23 cellular contexts compared by ENCODE assay signal in the genomic region with DNA sequence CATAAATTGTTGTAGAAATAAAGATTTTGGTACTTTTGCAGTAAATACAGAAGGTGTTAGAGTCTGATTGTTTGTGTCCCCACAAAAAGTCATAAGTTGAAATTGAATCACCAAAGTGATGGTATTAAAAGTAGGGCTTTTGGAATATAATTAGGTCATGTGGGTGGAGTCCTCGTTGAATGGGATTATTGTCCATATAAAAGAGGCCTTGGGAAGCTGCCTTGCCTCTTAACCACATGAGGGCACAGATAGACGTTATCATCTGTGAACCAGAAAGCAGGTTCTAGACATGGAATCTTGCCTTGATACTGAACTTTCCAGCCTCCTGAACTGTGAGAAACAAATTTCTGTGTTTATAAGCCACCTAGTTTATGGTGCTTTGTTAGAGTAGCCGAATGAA.
"Had no signal": no experiment of that assay in that cellular context is flagged by ENCODE, and none has a peak within 500 bp of the region (broad histone marks: within the 10 kb centered on the region; RNA-seq: fewer than 3 reads in every experiment).

No MANE protein-coding gene starts in this region.

- DNase-seq: activated CD4-positive, alpha-beta T cell treated with anti-CD3 and anti-CD28 coated beads for 48 hours; activated CD4-positive, alpha-beta T cell treated with anti-CD3 and anti-CD28 coated beads, Interleukin-2, amount 50 U/mL, for 4 hours; activated CD4-positive, CD25-positive, alpha-beta regulatory T cell treated with anti-CD3 and anti-CD28 coated beads, Interleukin-2, amount 50 U/mL, for 72 hours; activated CD8-positive, alpha-beta memory T cell treated with anti-CD3 and anti-CD28 coated beads, Interleukin-2, amount 50 U/mL, for 48 hours; activated CD8-positive, alpha-beta T cell treated with anti-CD3 and anti-CD28 coated beads, Interleukin-2, amount 10 ng/mL, durations not matched to agents 7 days and 5 days; activated effector memory CD4-positive, alpha-beta T cell treated with Interleukin-2 at 50 U/mL for 16 hours; activated naive CD4-positive, alpha-beta T cell treated with Interleukin-2 at 50 U/mL for 16 hours; activated T-cell treated with anti-CD3 and anti-CD28 coated beads, Interleukin-2, amount 50 U/mL, for 1 hour; MG63; NCI-H1105; NCI-H1436; NCI-H1694 treated with DMSO at 0.1 percent for 48 hours; NCI-H2029 treated with DMSO at 0.1 percent for 48 hours; NCI-H446; PC-3; SHP77; T-helper 17 cell; T-helper 9 cell had no signal

- H3K4me1 Mint-ChIP-seq: brain; central memory CD8-positive, alpha-beta T cell; T-helper 17 cell; WTC11 had no signal

- H3K27me3 Mint-ChIP-seq: activated naive CD8-positive, alpha-beta T cell; brain; central memory CD8-positive, alpha-beta T cell; T-helper 17 cell had no signal

- H3K36me3 Mint-ChIP-seq: activated naive CD8-positive, alpha-beta T cell; brain; WTC11 had no signal

- ATAC-seq: activated CD8-positive, alpha-beta T cell treated with anti-CD3 and anti-CD28 coated beads, Interleukin-2, amount 10 ng/mL, durations not matched to agents 7 days and 5 days; PC-3; T-helper 17 cell; WTC11 had no signal

- H3K9me3 Mint-ChIP-seq: WTC11 had no signal

- H3K27ac Mint-ChIP-seq: activated CD8-positive, alpha-beta T cell treated with anti-CD3 and anti-CD28 coated beads, Interleukin-2, amount 10 ng/mL, durations not matched to agents 7 days and 5 days; activated naive CD8-positive, alpha-beta T cell; activated T-helper 1 cell treated with anti-CD3 and anti-CD28 coated beads, Interleukin-12 subunit alpha, Interleukin-12 subunit beta, Interleukin-2, Interleukin-4 antibody, amounts not matched to agents 30 ng/mL and 10 ng/mL and 1 ng/mL, durations not matched to agents 14 hours and 24 hours and 36 hours; brain; T-helper 17 cell; WTC11 had no signal

- H3K4me3 Mint-ChIP-seq: activated CD8-positive, alpha-beta T cell treated with anti-CD3 and anti-CD28 coated beads, Interleukin-2, amount 10 ng/mL, durations not matched to agents 7 days and 5 days; activated naive CD8-positive, alpha-beta T cell; activated T-helper 1 cell treated with anti-CD3 and anti-CD28 coated beads, Interleukin-12 subunit alpha, Interleukin-12 subunit beta, Interleukin-2, Interleukin-4 antibody, amounts not matched to agents 30 ng/mL and 10 ng/mL and 1 ng/mL, durations not matched to agents 14 hours and 24 hours and 36 hours; brain; central memory CD8-positive, alpha-beta T cell; T-helper 17 cell; WTC11 had no signal
